Comparison of ENCODE assay signal across 30 cellular contexts in genomic region chr2:48050711-48051110, GRCh38.
"Had no signal": no experiment of that assay in that cellular context is flagged by ENCODE, and none has a peak within 500 bp of the region (broad histone marks: within the 10 kb centered on the region; RNA-seq: fewer than 3 reads in every experiment).

No MANE protein-coding gene starts in this region.

- H3K4me1 ChIP-seq: ascending aorta, breast epithelium, colonic mucosa, gastroesophageal sphincter, heart right ventricle had no signal

- H3K9me3 ChIP-seq: ascending aorta, breast epithelium, colonic mucosa, esophagus squamous epithelium, gastroesophageal sphincter had no signal

- H2AFZ ChIP-seq: hepatocyte had no signal

- H3K36me3 ChIP-seq: ascending aorta, breast epithelium, cardiac muscle cell, colonic mucosa, esophagus squamous epithelium, gastroesophageal sphincter, heart right ventricle, WERI-Rb-1 had no signal

- DNase-seq: activated B cell treated with CpG ODN at 0.5 μM for 24 hours; activated CD4-positive, alpha-beta memory T cell treated with anti-CD3 and anti-CD28 coated beads, Interleukin-2, amount 10 ng/mL, durations not matched to agents 7 days and 5 days; activated CD4-positive, alpha-beta T cell treated with anti-CD3 and anti-CD28 coated beads for 48 hours; activated CD4-positive, alpha-beta T cell treated with anti-CD3 and anti-CD28 coated beads, Interleukin-2, amount 50 U/mL, for 4 hours; activated CD8-positive, alpha-beta memory T cell treated with anti-CD3 and anti-CD28 coated beads, Interleukin-2, amount 50 U/mL, for 48 hours; activated gamma-delta T cell; activated naive CD4-positive, alpha-beta T cell; activated naive CD4-positive, alpha-beta T cell treated with anti-CD3 and anti-CD28 coated beads, Interleukin-2, amount 10 ng/mL, durations not matched to agents 7 days and 5 days; activated naive CD8-positive, alpha-beta T cell treated with anti-CD3 and anti-CD28 coated beads, Interleukin-2, amount 10 ng/mL, durations not matched to agents 7 days and 5 days; activated T-cell treated with anti-CD3 and anti-CD28 coated beads for 4 hours; activated T-cell treated with anti-CD3 and anti-CD28 coated beads, Interleukin-2, amount 50 U/mL, for 24 hours; activated T-cell treated with anti-CD3 and anti-CD28 coated beads, Interleukin-2, amount 50 U/mL, for 72 hours; central memory CD4-positive, alpha-beta T cell; cerebellar nuclear complex; colonic mucosa; effector CD8-positive, alpha-beta T cell; esophagus squamous epithelium; foreskin melanocyte; heart right ventricle; T1000; WERI-Rb-1 had no signal

- H3K36me3 Mint-ChIP-seq: activated naive CD4-positive, alpha-beta T cell treated with anti-CD3 and anti-CD28 coated beads, Interleukin-2, amount 10 ng/mL, durations not matched to agents 7 days and 5 days; activated naive CD4-positive, alpha-beta T cell treated with anti-CD3 and anti-CD28 coated beads, Interleukin-2, amount 50 U/mL, for 72 hours; activated naive CD8-positive, alpha-beta T cell treated with anti-CD3 and anti-CD28 coated beads, Interleukin-2, amount 10 ng/mL, durations not matched to agents 7 days and 5 days; brain had no signal

- H3K9me3 Mint-ChIP-seq: activated CD4-positive, alpha-beta memory T cell treated with anti-CD3 and anti-CD28 coated beads, Interleukin-2, amount 10 ng/mL, durations not matched to agents 7 days and 5 days; activated naive CD4-positive, alpha-beta T cell treated with anti-CD3 and anti-CD28 coated beads, Interleukin-2, amount 10 ng/mL, durations not matched to agents 7 days and 5 days; activated naive CD4-positive, alpha-beta T cell treated with anti-CD3 and anti-CD28 coated beads, Interleukin-2, amount 50 U/mL, for 72 hours; T-helper 2 cell treated with Interferon-gamma antibody and Interleukin-4, amounts not matched to agents 5 μg/mL and 100 μg/mL, for 36 hours had no signal

- H3K27ac ChIP-seq: ascending aorta, breast epithelium, cardiac muscle cell, colonic mucosa, epithelial cell of prostate, esophagus squamous epithelium, gastroesophageal sphincter, heart right ventricle, hepatocyte, WERI-Rb-1 had no signal

- H3K27me3 ChIP-seq: ascending aorta, breast epithelium, cardiac muscle cell, colonic mucosa, esophagus squamous epithelium, gastroesophageal sphincter, heart right ventricle, hepatocyte had no signal

- H3K4me3 ChIP-seq: ascending aorta, breast epithelium, cardiac muscle cell, colonic mucosa, esophagus squamous epithelium, gastroesophageal sphincter, heart right ventricle, hepatocyte had no signal

- H3K4me2 ChIP-seq: hepatocyte had no signal

- H3K79me2 ChIP-seq: hepatocyte had no signal

- H3K4me1 Mint-ChIP-seq: activated CD4-positive, alpha-beta memory T cell treated with anti-CD3 and anti-CD28 coated beads, Interleukin-2, amount 10 ng/mL, durations not matched to agents 7 days and 5 days; activated naive CD4-positive, alpha-beta T cell treated with anti-CD3 and anti-CD28 coated beads, Interleukin-2, amount 10 ng/mL, durations not matched to agents 7 days and 5 days; activated naive CD8-positive, alpha-beta T cell treated with anti-CD3 and anti-CD28 coated beads, Interleukin-2, amount 10 ng/mL, durations not matched to agents 7 days and 5 days had no signal

- H3K4me3 Mint-ChIP-seq: activated B cell treated with CpG ODN at 0.5 μM for 24 hours; activated CD4-positive, alpha-beta memory T cell treated with anti-CD3 and anti-CD28 coated beads, Interleukin-2, amount 10 ng/mL, durations not matched to agents 7 days and 5 days; activated naive CD4-positive, alpha-beta T cell treated with anti-CD3 and anti-CD28 coated beads, Interleukin-2, amount 10 ng/mL, durations not matched to agents 7 days and 5 days; activated naive CD8-positive, alpha-beta T cell treated with anti-CD3 and anti-CD28 coated beads, Interleukin-2, amount 10 ng/mL, durations not matched to agents 7 days and 5 days; activated T-cell treated with anti-CD3 and anti-CD28 coated beads, Interleukin-2, amount 50 U/mL, for 24 hours; activated T-cell treated with anti-CD3 and anti-CD28 coated beads, Interleukin-2, amount 50 U/mL, for 72 hours; T-helper 2 cell treated with Interferon-gamma antibody and Interleukin-4, amounts not matched to agents 5 μg/mL and 100 μg/mL, for 36 hours had no signal

- H3K27ac Mint-ChIP-seq: activated B cell treated with CpG ODN at 0.5 μM for 24 hours; activated CD4-positive, alpha-beta memory T cell treated with anti-CD3 and anti-CD28 coated beads, Interleukin-2, amount 10 ng/mL, durations not matched to agents 7 days and 5 days; activated naive CD4-positive, alpha-beta T cell treated with anti-CD3 and anti-CD28 coated beads, Interleukin-2, amount 10 ng/mL, durations not matched to agents 7 days and 5 days; activated naive CD4-positive, alpha-beta T cell treated with anti-CD3 and anti-CD28 coated beads, Interleukin-2, amount 50 U/mL, for 72 hours; activated naive CD8-positive, alpha-beta T cell treated with anti-CD3 and anti-CD28 coated beads, Interleukin-2, amount 10 ng/mL, durations not matched to agents 7 days and 5 days; activated T-cell treated with anti-CD3 and anti-CD28 coated beads, Interleukin-2, amount 50 U/mL, for 24 hours; activated T-cell treated with anti-CD3 and anti-CD28 coated beads, Interleukin-2, amount 50 U/mL, for 72 hours; T-helper 2 cell treated with Interferon-gamma antibody and Interleukin-4, amounts not matched to agents 5 μg/mL and 100 μg/mL, for 36 hours had no signal

- H3K27me3 Mint-ChIP-seq: activated B cell treated with CpG ODN at 0.5 μM for 24 hours, brain had no signal
